In the genomic region with DNA sequence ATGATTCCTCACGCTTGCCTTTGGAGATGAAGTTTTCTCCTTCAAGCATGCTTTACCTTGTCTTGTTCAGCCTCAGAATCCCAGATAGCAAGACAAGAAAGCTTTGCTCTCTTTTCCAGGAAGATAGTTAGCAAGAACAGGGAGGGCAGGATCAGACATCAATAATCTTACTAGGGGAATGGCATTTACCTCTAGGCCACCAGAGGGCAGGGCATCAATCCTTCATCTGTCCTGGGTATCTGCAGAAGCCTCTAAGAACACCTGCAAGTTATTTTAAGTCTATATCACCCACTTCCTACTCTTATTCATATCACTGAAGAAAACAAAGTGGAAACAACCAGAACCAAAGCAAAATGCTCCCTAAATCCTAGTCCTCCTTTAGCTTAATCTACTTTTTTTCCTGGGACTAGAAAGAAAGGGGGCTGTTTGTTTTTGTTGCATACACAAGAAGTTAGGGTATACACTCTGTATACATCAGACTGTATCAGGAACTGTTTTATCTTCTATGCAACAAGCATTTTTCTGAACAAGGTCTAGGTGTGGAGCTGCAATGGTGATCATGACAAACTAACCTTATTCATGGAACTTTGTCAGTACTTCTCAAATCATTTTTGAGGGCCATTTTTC, we compare ENCODE assay signal across 8 cellular contexts.
DNase-seq lines count a peak whose midpoint lies in the region; ATAC-seq and TF ChIP-seq lines count a peak whose summit lies in the region.

No MANE protein-coding gene starts in this region.

- no peaks in the 10 kb centered on the region for H3K27me3 Mint-ChIP-seq in stimulated activated memory B cell treated with anti-CD40 and anti-IgM and Interleukin-4, amounts not matched to agents 10 μg/mL and 1 μg/mL and 100 μg/mL, for 72 hours

- no peak overlapping the region for H3K9ac ChIP-seq in KMS-11

- H3K36me3 ChIP-seq in KMS-11 (ENCODE audit: insufficient read depth), result no peaks in the 10 kb centered on the region
- no peaks in the 10 kb centered on the region for H3K36me3 ChIP-seq in right lobe of liver

- peak; percentile 37 for TF ChIP-seq CTCF in GM20000 (IDR thresholded peaks at IDR 0.05; ENCODE audit: extremely low read depth, missing control alignments)
- TF ChIP-seq CTCF in KMS-11 (conservative IDR thresholded peaks at IDR 0.05; ENCODE audit: low read depth, low read length), result peak; percentile 53; the same call in 1 of the 2 replicates
- TF ChIP-seq CTCF in VCaP (conservative IDR thresholded peaks at IDR 0.05), result peak; percentile 94
- TF ChIP-seq CTCF in right lobe of liver (IDR thresholded peaks at IDR 0.05), result peak; percentile 41 to 62 (median 50)

- intact Hi-C loops in right lobe of liver (cut with DNase I), result no loop called here

- no peak for TF ChIP-seq POLR2A in right lobe of liver (IDR thresholded peaks at IDR 0.05)

- peak; percentile 7 for DNase-seq in COR-L47 (lab: John Stamatoyannopoulos, UW)
- DNase-seq in GM20000 (ENCODE audit: low spot score), result peak; percentile 8
- no peak for DNase-seq in right lobe of liver
- no peak for DNase-seq in NCI-H2227 (lab: John Stamatoyannopoulos, UW; ENCODE audit: unreplicated experiment)

- no peaks in the 10 kb centered on the region for H3K9me3 ChIP-seq in right lobe of liver

- H3K36me3 Mint-ChIP-seq in stimulated activated memory B cell treated with anti-CD40 and anti-IgM and Interleukin-4, amounts not matched to agents 10 μg/mL and 1 μg/mL and 100 μg/mL, for 72 hours, result no peaks in the 10 kb centered on the region

- H3K79me2 ChIP-seq in KMS-11 (ENCODE audit: insufficient read depth, low read depth), result no peaks in the 10 kb centered on the region

- H2AFZ ChIP-seq in KMS-11 (ENCODE audit: low read depth), result no peak overlapping the region

- H3K27me3 ChIP-seq in KMS-11 (ENCODE audit: insufficient read depth, low read depth), result no peaks in the 10 kb centered on the region
- H3K27me3 ChIP-seq in right lobe of liver, result no peaks in the 10 kb centered on the region

- H3K9me3 Mint-ChIP-seq in stimulated activated memory B cell treated with anti-CD40 and anti-IgM and Interleukin-4, amounts not matched to agents 10 μg/mL and 1 μg/mL and 100 μg/mL, for 72 hours, result no peaks in the 10 kb centered on the region

- H3K4me2 ChIP-seq in KMS-11, result no peak overlapping the region

- no peaks in the 10 kb centered on the region for H4K20me1 ChIP-seq in KMS-11 (ENCODE audit: insufficient read depth)

- no peaks in the 10 kb centered on the region for H3K4me1 Mint-ChIP-seq in stimulated activated memory B cell treated with anti-CD40 and anti-IgM and Interleukin-4, amounts not matched to agents 10 μg/mL and 1 μg/mL and 100 μg/mL, for 72 hours

- H3K27ac Mint-ChIP-seq in stimulated activated memory B cell treated with anti-CD40 and anti-IgM and Interleukin-4, amounts not matched to agents 10 μg/mL and 1 μg/mL and 100 μg/mL, for 72 hours, result no peak overlapping the region

- ATAC-seq in right lobe of liver, result peak; percentile 60 to 77 (median 74)
- ATAC-seq in GM18517 (IDR thresholded peaks at IDR 0.05; ENCODE audit: unreplicated experiment), result no peak
- ATAC-seq in stimulated activated memory B cell treated with anti-CD40 and anti-IgM and Interleukin-4, amounts not matched to agents 10 μg/mL and 1 μg/mL and 100 μg/mL, for 72 hours, result no peak

- H3K4me3 ChIP-seq in KMS-11 (IDR thresholded peaks at IDR 0.05; ENCODE audit: insufficient read depth, low read depth, low read length) (no peak overlapping the region), right lobe of liver (no peak overlapping the region)

- WGBS in right lobe of liver (ENCODE audit: insufficient coverage, low coverage, low lambda C conversion rate, missing lambda C conversion rate), result 33% methylated on average over 1 of the region's 1 CpG

- H3K4me3 Mint-ChIP-seq in stimulated activated memory B cell treated with anti-CD40 and anti-IgM and Interleukin-4, amounts not matched to agents 10 μg/mL and 1 μg/mL and 100 μg/mL, for 72 hours, result no peak overlapping the region

- peaks cover 5% of the 10 kb centered on the region for H3K4me1 ChIP-seq in KMS-11 (ENCODE audit: low read depth, poor library complexity, severe bottlenecking)
- H3K4me1 ChIP-seq in right lobe of liver, result no peaks in the 10 kb centered on the region

- H3K27ac ChIP-seq in KMS-11 (no peak overlapping the region), VCaP (no peak overlapping the region), right lobe of liver (no peak overlapping the region)

Comparison
In these comparisons a context has a peak if more than half of its experiments do, and no peak if none do; other contexts are left out.
1. DNase-seq: peak in COR-L47 (single experiment) and GM20000 (single experiment); none in right lobe of liver (0 of 3) and NCI-H2227 (single experiment).
2. CTCF ChIP-seq: peak in every context shown above with its lines; median percentile 94 in VCaP; 53 in KMS-11; 50 in right lobe of liver; 37 in GM20000.
3. ATAC-seq: peak in right lobe of liver (4 of 4); none in GM18517 (single experiment) and stimulated activated memory B cell treated with anti-CD40 and anti-IgM and Interleukin-4, amounts not matched to agents 10 μg/mL and 1 μg/mL and 100 μg/mL, for 72 hours (single experiment).